35 cellular contexts compared by ENCODE assay signal in the genomic region with DNA sequence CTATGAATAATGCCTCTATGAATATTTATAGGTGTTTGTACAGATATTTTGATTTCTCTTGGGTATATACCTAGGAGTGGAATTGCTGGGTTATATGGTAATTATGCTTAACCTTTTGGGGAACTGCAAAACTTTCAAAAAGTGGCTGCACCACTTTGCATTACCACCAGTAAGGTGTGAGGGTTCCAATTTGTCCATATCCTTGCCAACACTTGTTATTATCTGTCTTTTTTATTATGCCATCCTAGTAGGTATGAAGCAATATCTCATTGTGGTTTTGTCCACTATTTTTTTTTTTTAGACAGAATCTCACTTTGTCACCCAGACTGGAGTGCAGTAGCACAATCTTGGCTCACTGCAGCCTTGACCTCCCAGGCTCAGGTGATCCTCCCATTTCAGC.
"Had no signal": no experiment of that assay in that cellular context is flagged by ENCODE, and none has a peak within 500 bp of the region (broad histone marks: within the 10 kb centered on the region; RNA-seq: fewer than 3 reads in every experiment).

No MANE protein-coding gene starts in this region.

- H3K9me3 ChIP-seq: MG63 had no signal

- DNase-seq: MG63, MM.1S, MV-4-11, NCI-H1048, NCI-H1092, NCI-H1092 treated with DMSO at 0.1 percent for 48 hours, NCI-H1105, NCI-H1105 treated with DMSO at 0.1 percent for 48 hours, NCI-H1417, NCI-H1417 treated with DMSO at 0.1 percent for 48 hours, NCI-H1436, NCI-H1436 treated with DMSO at 0.1 percent for 48 hours, NCI-H146, NCI-H1694, NCI-H1694 treated with DMSO at 0.1 percent for 48 hours, NCI-H187, NCI-H187 treated with DMSO at 0.1 percent for 48 hours, NCI-H1930, NCI-H2029, NCI-H2029 treated with DMSO at 0.1 percent for 48 hours, NCI-H2081, NCI-H2081 treated with DMSO at 0.1 percent for 48 hours, NCI-H2107, NCI-H2171, NCI-H2171 treated with DMSO at 0.1 percent for 48 hours, NCI-H2227 treated with DMSO at 0.1 percent for 48 hours, NCI-H226, NCI-H345, NCI-H446, NCI-H446 treated with DMSO at 0.1 percent for 48 hours, NCI-H510A, NCI-H510A treated with DMSO at 0.1 percent for 48 hours, NCI-H524, NCI-H524 treated with DMSO at 0.1 percent for 48 hours, NCI-H526 had no signal

- H3K27me3 ChIP-seq: MG63 had no signal

- H3K4me3 ChIP-seq: MG63 had no signal

- H3K36me3 ChIP-seq: MG63 had no signal
